Comparison of ENCODE assay signal across 8 cellular contexts in genomic region chr16:30186782-30187555, GRCh38. TPM values are rescaled to one million over a fixed set of nuclear protein-coding genes. Genes with fewer than 3 reads are reported as not detected.
DNase-seq lines count a peak whose midpoint lies in the region; ATAC-seq and TF ChIP-seq lines count a peak whose summit lies in the region.

No MANE protein-coding gene starts in this region.

- RAD21 ChIA-PET in HCT116 (lab: Charles Lee; ENCODE audit: low non-redundant PET in 1 of 2, low total read pairs in 2 of 2, uncharacterized antibody in 2 of 2, unreplicated experiment in 2 of 2): no interaction called here

- no peaks in the 10 kb centered on the region for H3K27me3 ChIP-seq in A673 (replicated peaks; ENCODE audit: insufficient read depth, low read depth, low read length, poor library complexity)
- H3K27me3 ChIP-seq in HCT116 (ENCODE audit: insufficient read depth, low read length): no peaks in the 10 kb centered on the region
- H3K27me3 ChIP-seq in liver (ENCODE audit: control insufficient read depth in 4 of 4, insufficient read depth in 4 of 4, low read length in 3 of 4): no peaks in the 10 kb centered on the region

- H3K9ac ChIP-seq in HCT116 (ENCODE audit: low read length): no peak overlapping the region
- no peak overlapping the region for H3K9ac ChIP-seq in liver (ENCODE audit: low read depth in 1 of 2, low read length in 2 of 2)

- POLR2A ChIA-PET in A673 (lab: Charles Lee; ENCODE audit: low non-redundant PET): no interaction called here
- POLR2A ChIA-PET in HCT116 (lab: Charles Lee): no interaction called here

- no peaks in the 10 kb centered on the region for H3K79me2 ChIP-seq in HCT116 (ENCODE audit: insufficient read depth, low read length)

- H3K27ac ChIP-seq in A673 (ENCODE audit: low read depth, low read length, poor library complexity, severe bottlenecking): no peak overlapping the region
- H3K27ac ChIP-seq in HCT116 (ENCODE audit: low read depth, low read length): no peak overlapping the region
- peak overlapping the region in 1 of 2 donors; percentile 29 for H3K27ac ChIP-seq in liver (ENCODE audit: low read depth in 1 of 2, low read length in 2 of 2)

- TF ChIP-seq RAD21 in HCT116 (IDR thresholded peaks at IDR 0.05; ENCODE audit: low read depth) (peak; percentile 65), liver (IDR thresholded peaks at IDR 0.05) (peak; percentile 55 to 78)

- CTCF ChIA-PET in A673 (lab: Charles Lee): interaction anchor here (1.0 kb wide), 1 partner anchor 49 kb away, joined by 9 read pairs; no protein-coding TSS in a partner anchor
- CTCF ChIA-PET in HCT116 (lab: Charles Lee): interaction anchor here (1.3 to 1.8 kb wide), 2 partner anchors 44 to 223 kb away, joined by 3 to 6 read pairs; no protein-coding TSS in a partner anchor

- no peaks in the 10 kb centered on the region for H3K9me2 ChIP-seq in HCT116 (ENCODE audit: insufficient read depth)

- H3K4me1 ChIP-seq in A673 (ENCODE audit: insufficient read depth, low read length, poor library complexity, severe bottlenecking) (no peaks in the 10 kb centered on the region), HCT116 (ENCODE audit: control insufficient read depth in 1 of 2, insufficient read depth in 2 of 2, low read length in 2 of 2) (peaks cover 5 to 19% of the 10 kb centered on the region in 2 experiments; a peak in 3 of 4 replicates), liver (ENCODE audit: control insufficient read depth in 4 of 4, insufficient read depth in 4 of 4, low read length in 3 of 4) (peaks cover 0 to 18% (median 2%) of the 10 kb centered on the region in 4 donors)

- H3K9me3 ChIP-seq in A673 (ENCODE audit: low read depth, low read length, poor library complexity, severe bottlenecking) (no peaks in the 10 kb centered on the region), HCT116 (ENCODE audit: control insufficient read depth in 1 of 2, insufficient read depth in 1 of 2, low read depth in 1 of 2, low read length in 2 of 2) (no peaks in the 10 kb centered on the region), liver (ENCODE audit: control insufficient read depth in 4 of 4, low read length in 3 of 4) (no peaks in the 10 kb centered on the region)

- no peak overlapping the region for H3K4me3 ChIP-seq in A673 (ENCODE audit: low read depth, low read length, poor library complexity, severe bottlenecking)
- H3K4me3 ChIP-seq in HCT116 (replicated peaks in 1 of 2; ENCODE audit: low read depth in 1 of 2, low read length in 2 of 2): no peak overlapping the region
- H3K4me3 ChIP-seq in liver (ENCODE audit: low read depth in 1 of 3, low read length in 3 of 3): no peak overlapping the region

- WGBS in liver: 54% methylated on average over 36 of the region's 36 CpGs

- DNase-seq in A673 (ENCODE audit: low spot score): peak; percentile 73
- no peak for DNase-seq in HCT116 (ENCODE audit: low read depth, low spot score)
- peak; percentile 79 for DNase-seq in activated CD4-positive, alpha-beta T cell treated with anti-CD3 and anti-CD28 coated beads for 1 hour
- peak; percentile 83 for DNase-seq in central memory CD4-positive, alpha-beta T cell
- DNase-seq in stimulated activated CD8-positive, alpha-beta memory T cell treated with anti-CD3 and anti-CD28 coated beads, Interleukin-12 subunit alpha, Interleukin-12 subunit beta, amount 100 ng/mL, for 24 hours (ENCODE audit: extremely low read depth): peak; percentile 70

- H3K36me3 ChIP-seq in A673 (ENCODE audit: insufficient read depth, low read length, poor library complexity, severe bottlenecking): no peaks in the 10 kb centered on the region
- no peaks in the 10 kb centered on the region for H3K36me3 ChIP-seq in HCT116 (ENCODE audit: control insufficient read depth in 1 of 2, insufficient read depth in 2 of 2, low read length in 2 of 2)
- H3K36me3 ChIP-seq in liver (ENCODE audit: control insufficient read depth in 4 of 4, insufficient read depth in 3 of 4, low read depth in 1 of 4, low read length in 3 of 4): peaks cover 0 to 2% (median 0%) of the 10 kb centered on the region in 4 donors

- H2AFZ ChIP-seq in HCT116 (ENCODE audit: low read depth, low read length, poor library complexity, severe bottlenecking): no peak overlapping the region

- H3K4me2 ChIP-seq in HCT116 (ENCODE audit: low read length): peak overlapping the region; percentile 49

- intact Hi-C loops in A673 (cut with micrococcal nuclease; ENCODE audit: unreplicated experiment): no loop called here
- intact Hi-C loops in HCT116 (cut with micrococcal nuclease): no loop called here

- no peak for TF ChIP-seq POLR2A in HCT116 (IDR thresholded peaks at IDR 0.05; ENCODE audit: borderline replicate concordance, extremely low read depth, insufficient read depth, insufficient read length)

- H4K20me1 ChIP-seq in HCT116 (ENCODE audit: insufficient read depth): no peaks in the 10 kb centered on the region

- TF ChIP-seq CTCF in A673 (conservative IDR thresholded peaks at IDR 0.05; ENCODE audit: low read depth, low read length) (peak; percentile 89), HCT116 (IDR thresholded peaks at IDR 0.05 in 2 of 3, conservative IDR thresholded peaks at IDR 0.05 in 1 of 3; ENCODE audit: borderline replicate concordance in 1 of 3, insufficient read depth in 1 of 3, low read depth in 2 of 3, low read length in 2 of 3) (peak in 2 of 3 experiments; percentile 86 to 87), liver (IDR thresholded peaks at IDR 0.05; ENCODE audit: low read depth, low read length, missing input control) (peak; percentile 50)

- BruUV-seq in A673 (replicated peaks; lab: Mats Ljungman, UMichigan) (no TSS peak), HCT116 (replicated peaks; lab: Mats Ljungman, UMichigan) (no TSS peak)

- ATAC-seq in HCT116 (peak; percentile 62), GM18873 (IDR thresholded peaks at IDR 0.05; ENCODE audit: low FRiP score, unreplicated experiment) (no peak), GM18498 (IDR thresholded peaks at IDR 0.05; ENCODE audit: unreplicated experiment) (no peak)

TF ChIP-seq in HCT116, 20 proteins besides CTCF, POLR2A, EP300 and RAD21:
- TF ChIP-seq SP1 (IDR thresholded peaks at IDR 0.05; ENCODE audit: low read depth) (no peak), SRF (IDR thresholded peaks at IDR 0.05; ENCODE audit: low read depth) (no peak)
TF ChIP-seq in HCT116: peak in this region for 0.

TF ChIP-seq in liver, 16 proteins besides CTCF, POLR2A, EP300 and RAD21:
- TF ChIP-seq FOXA1 (IDR thresholded peaks at IDR 0.05): no peak
- TF ChIP-seq RXRA (IDR thresholded peaks at IDR 0.05): no peak
- no peak for TF ChIP-seq HNF4G (IDR thresholded peaks at IDR 0.05)
- TF ChIP-seq FOXA2 (IDR thresholded peaks at IDR 0.05): no peak
- TF ChIP-seq EGR1 (IDR thresholded peaks at IDR 0.05; ENCODE audit: low read depth in 2 of 2): no peak
- TF ChIP-seq GABPA (IDR thresholded peaks at IDR 0.05 in 1 of 2, conservative IDR thresholded peaks at IDR 0.05 in 1 of 2): no peak
- peak; percentile 46 for TF ChIP-seq NR2F2 (IDR thresholded peaks at IDR 0.05)
- no peak for TF ChIP-seq SP1 (IDR thresholded peaks at IDR 0.05)
- no peak for TF ChIP-seq YY1 (IDR thresholded peaks at IDR 0.05)

RNA-seq across cellular contexts. Expression of gene CORO1A, which starts 3.6 kb away (rescaled TPM):
- total RNA-seq in A673 (2021): 4.6 and 7.0 TPM in 2 replicates
- total RNA-seq in HCT116 (2021; ENCODE audit: unreplicated experiment): 7.0 TPM
- polyA plus RNA-seq in HCT116 (2012): 2.7 and 3.7 TPM in 2 replicates
- 10 to 100 TPM; 12.7 to 26.7 TPM for total RNA-seq in liver
- 10 to 100 TPM in 1 of 2 donors, 1 to 10 TPM in 1; 6.0 to 16.7 TPM for polyA plus RNA-seq in liver

RNA-seq across cellular contexts. Expression of gene BOLA2B, which starts 6.5 kb away (rescaled TPM):
- total RNA-seq in A673 (2021): 180 and 225 TPM in 2 replicates
- 180 TPM for total RNA-seq in HCT116 (2021; ENCODE audit: unreplicated experiment)
- 255 and 280 TPM in 2 replicates for polyA plus RNA-seq in HCT116 (2012)
- 10 to 100 TPM; 21.2 to 79.8 TPM for total RNA-seq in liver
- 10 to 100 TPM; 47.6 to 66.0 TPM for polyA plus RNA-seq in liver

RNA-seq across cellular contexts. Expression of gene SLX1A, which starts 6.7 kb away (rescaled TPM):
- total RNA-seq in A673 (2021) (15.5 and 20.0 TPM in 2 replicates), HCT116 (2021; ENCODE audit: unreplicated experiment) (48.3 TPM), liver (10 to 100 TPM; 37.1 to 37.9 TPM)
- polyA plus RNA-seq in HCT116 (2012): 63.9 and 72.2 TPM in 2 replicates
- polyA plus RNA-seq in liver: 10 to 100 TPM; 46.1 to 55.2 TPM

RNA-seq across cellular contexts. Expression of gene SULT1A3, which starts 12.1 kb away (rescaled TPM):
- 14.1 and 21.2 TPM in 2 replicates for total RNA-seq in A673 (2021)
- 23.5 TPM for total RNA-seq in HCT116 (2021; ENCODE audit: unreplicated experiment)
- polyA plus RNA-seq in HCT116 (2012): 16.6 and 17.6 TPM in 2 replicates
- 1 to 10 TPM; 2.8 to 9.4 TPM for total RNA-seq in liver
- 10 to 100 TPM; 12.6 to 13.8 TPM for polyA plus RNA-seq in liver
